ENCODE assay signal across 27 cellular contexts in the genomic region with DNA sequence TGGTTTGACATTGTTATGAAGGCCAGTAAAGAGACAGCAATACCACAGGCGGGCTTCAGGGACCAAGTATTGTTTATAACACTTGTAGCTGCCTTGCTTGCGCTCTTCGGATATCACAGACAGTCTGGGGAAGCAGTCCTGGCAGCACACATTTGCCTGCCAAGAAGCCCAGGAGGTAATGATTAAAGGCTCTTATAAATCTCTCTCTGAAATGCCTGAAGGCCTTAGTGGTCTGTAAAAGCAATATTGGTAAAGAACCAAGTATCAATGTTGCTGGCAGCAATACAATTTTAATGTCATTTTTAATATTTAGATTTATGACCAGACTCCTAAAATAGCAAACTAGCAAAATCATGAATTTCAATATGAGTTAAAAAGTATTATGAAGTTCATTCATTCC.
DNase-seq lines count a peak whose midpoint lies in the region; ATAC-seq and TF ChIP-seq lines count a peak whose summit lies in the region.
"Had no signal": no experiment of that assay in that cellular context is flagged by ENCODE, and none has a peak within 500 bp of the region (broad histone marks: within the 10 kb centered on the region; RNA-seq: fewer than 3 reads in every experiment).

No MANE protein-coding gene starts in this region.

- DNase-seq in AG09309 (ENCODE audit: low read depth) (peak; percentile 35), EH (ENCODE audit: low read depth) (peak; percentile 12), astrocyte of the spinal cord (ENCODE audit: low read depth, low spot score) (peak; percentile 9), foreskin fibroblast (peak; percentile 62 to 82), WTC11 (ENCODE audit: low spot score) (no peak), ovary (no peak)
- DNase-seq: CD4-positive, CD25-positive, alpha-beta regulatory T cell; DMS153; DND-41; GM23248; H7; Kasumi-1; NCI-H1092 treated with DMSO at 0.1 percent for 48 hours; NCI-H1436; NCI-H187; NCI-H2081 treated with DMSO at 0.1 percent for 48 hours; NCI-H446; NCI-H524 treated with DMSO at 0.1 percent for 48 hours; NCI-H82; NK-92 treated with Interleukin-12 subunit alpha and Interleukin-12 subunit beta, amount 100 ng/mL, for 24 hours; PC-9; Right ventricle myocardium superior; RPMI8226 had no signal

- POLR2A ChIA-PET in WTC11 (lab: Charles Lee), result no interaction called here

- no peaks in the 10 kb centered on the region for H3K9me3 Mint-ChIP-seq in WTC11

- no peaks in the 10 kb centered on the region for H3K36me3 Mint-ChIP-seq in WTC11
- H3K36me3 Mint-ChIP-seq: CD4-positive, CD25-positive, alpha-beta regulatory T cell had no signal

- no peak for TF ChIP-seq EP300 in ovary (IDR thresholded peaks at IDR 0.05)

- TF ChIP-seq POLR2A in ovary (IDR thresholded peaks at IDR 0.05), result no peak

- TF ChIP-seq CTCF in AG09309 (IDR thresholded peaks at IDR 0.05; ENCODE audit: control insufficient read depth, insufficient read depth, low read depth, low read length, missing control alignments) (no peak), astrocyte of the spinal cord (IDR thresholded peaks at IDR 0.05; ENCODE audit: low read depth, low read length) (no peak), foreskin fibroblast (IDR thresholded peaks at IDR 0.05; ENCODE audit: low read depth, low read length) (no peak), WTC11 (IDR thresholded peaks at IDR 0.05) (no peak), ovary (IDR thresholded peaks at IDR 0.05) (no peak)

- H3K27ac ChIP-seq in ovary, result no peak overlapping the region
- H3K27ac ChIP-seq: BLaER1, GM23248, PC-9, SJSA1 had no signal

- WGBS in ovary, 3 donors, result 75 to 80% (median 78%) methylated on average over 3 of the region's 3 CpGs

- H3K4me3 Mint-ChIP-seq in WTC11, result no peak overlapping the region
- H3K4me3 Mint-ChIP-seq: CD4-positive, CD25-positive, alpha-beta regulatory T cell had no signal

- no peaks in the 10 kb centered on the region for H3K27me3 ChIP-seq in ovary
- H3K27me3 ChIP-seq: BLaER1, SJSA1 had no signal

- in situ Hi-C loops in astrocyte of the spinal cord (cut with HindIII; ENCODE audit: low sequenced_read_pairs), result no loop called here

- ATAC-seq in GM18517 (IDR thresholded peaks at IDR 0.05; ENCODE audit: unreplicated experiment), result no peak
- ATAC-seq in WTC11, result no peak
- ATAC-seq: K562 had no signal

- no peaks in the 10 kb centered on the region for H3K27me3 Mint-ChIP-seq in WTC11 (ENCODE audit: low read depth)
- H3K27me3 Mint-ChIP-seq: CD4-positive, CD25-positive, alpha-beta regulatory T cell had no signal

- no peaks in the 10 kb centered on the region for H3K4me1 Mint-ChIP-seq in WTC11
- H3K4me1 Mint-ChIP-seq: CD4-positive, CD25-positive, alpha-beta regulatory T cell had no signal

- H3K4me3 ChIP-seq in AG09309 (ENCODE audit: control insufficient read depth, low read depth, low read length) (no peak overlapping the region), astrocyte of the spinal cord (ENCODE audit: low read depth, low read length) (no peak overlapping the region), foreskin fibroblast (ENCODE audit: low read depth in 1 of 2, low read length in 2 of 2) (no peak overlapping the region), ovary (no peak overlapping the region)
- H3K4me3 ChIP-seq: BLaER1, GM23248, K562, PC-9, SJSA1 had no signal

- H3K27ac Mint-ChIP-seq in WTC11, result no peak overlapping the region
- H3K27ac Mint-ChIP-seq: CD4-positive, CD25-positive, alpha-beta regulatory T cell had no signal

- intact Hi-C loops in ovary (cut with DNase I), result no loop called here

- no peaks in the 10 kb centered on the region for H3K36me3 ChIP-seq in ovary
- H3K36me3 ChIP-seq: BLaER1, SJSA1 had no signal

- H3K9me3 ChIP-seq in ovary, result no peaks in the 10 kb centered on the region
- H3K9me3 ChIP-seq: BLaER1, SJSA1 had no signal

- H3K4me1 ChIP-seq in ovary (ENCODE audit: insufficient read depth), result no peaks in the 10 kb centered on the region
- H3K4me1 ChIP-seq: BLaER1 had no signal

- CTCF ChIA-PET in WTC11 (lab: Charles Lee), result interaction anchor here (1.3 to 1.8 kb wide), 2 partner anchors 9 to 35 kb away, joined by 3 to 5 read pairs; no protein-coding TSS in a partner anchor

TF ChIP-seq in WTC11, 78 proteins besides CTCF, POLR2A, EP300 and RAD21:
- TF ChIP-seq NR1H2 (CRISPR knock-in tag; IDR thresholded peaks at IDR 0.05), result no peak
- TF ChIP-seq, protein P1, sequence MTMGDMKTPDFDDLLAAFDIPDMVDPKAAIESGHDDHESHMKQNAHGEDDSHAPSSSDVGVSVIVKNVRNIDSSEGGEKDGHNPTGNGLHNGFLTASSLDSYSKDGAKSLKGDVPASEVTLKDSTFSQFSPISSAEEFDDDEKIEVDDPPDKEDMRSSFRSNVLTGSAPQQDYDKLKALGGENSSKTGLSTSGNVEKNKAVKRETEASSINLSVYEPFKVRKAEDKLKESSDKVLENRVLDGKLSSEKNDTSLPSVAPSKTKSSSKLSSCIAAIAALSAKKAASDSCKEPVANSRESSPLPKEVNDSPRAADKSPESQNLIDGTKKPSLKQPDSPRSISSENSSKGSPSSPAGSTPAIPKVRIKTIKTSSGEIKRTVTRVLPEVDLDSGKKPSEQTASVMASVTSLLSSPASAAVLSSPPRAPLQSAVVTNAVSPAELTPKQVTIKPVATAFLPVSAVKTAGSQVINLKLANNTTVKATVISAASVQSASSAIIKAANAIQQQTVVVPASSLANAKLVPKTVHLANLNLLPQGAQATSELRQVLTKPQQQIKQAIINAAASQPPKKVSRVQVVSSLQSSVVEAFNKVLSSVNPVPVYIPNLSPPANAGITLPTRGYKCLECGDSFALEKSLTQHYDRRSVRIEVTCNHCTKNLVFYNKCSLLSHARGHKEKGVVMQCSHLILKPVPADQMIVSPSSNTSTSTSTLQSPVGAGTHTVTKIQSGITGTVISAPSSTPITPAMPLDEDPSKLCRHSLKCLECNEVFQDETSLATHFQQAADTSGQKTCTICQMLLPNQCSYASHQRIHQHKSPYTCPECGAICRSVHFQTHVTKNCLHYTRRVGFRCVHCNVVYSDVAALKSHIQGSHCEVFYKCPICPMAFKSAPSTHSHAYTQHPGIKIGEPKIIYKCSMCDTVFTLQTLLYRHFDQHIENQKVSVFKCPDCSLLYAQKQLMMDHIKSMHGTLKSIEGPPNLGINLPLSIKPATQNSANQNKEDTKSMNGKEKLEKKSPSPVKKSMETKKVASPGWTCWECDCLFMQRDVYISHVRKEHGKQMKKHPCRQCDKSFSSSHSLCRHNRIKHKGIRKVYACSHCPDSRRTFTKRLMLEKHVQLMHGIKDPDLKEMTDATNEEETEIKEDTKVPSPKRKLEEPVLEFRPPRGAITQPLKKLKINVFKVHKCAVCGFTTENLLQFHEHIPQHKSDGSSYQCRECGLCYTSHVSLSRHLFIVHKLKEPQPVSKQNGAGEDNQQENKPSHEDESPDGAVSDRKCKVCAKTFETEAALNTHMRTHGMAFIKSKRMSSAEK (CRISPR knock-in tag; IDR thresholded peaks at IDR 0.05; ENCODE audit: borderline replicate concordance), result no peak

Comparison
In these comparisons a context has a peak if more than half of its experiments do, and no peak if none do; other contexts are left out.
1. DNase-seq: peak in AG09309 (single experiment), EH (single experiment), astrocyte of the spinal cord (single experiment) and foreskin fibroblast (2 of 2); none in WTC11 (single experiment) and ovary (0 of 5).